12 cellular contexts compared by ENCODE assay signal in genomic region chr12:59651230-59651920, GRCh38. TPM values are rescaled to one million over a fixed set of nuclear protein-coding genes. Genes with fewer than 3 reads are reported as not detected.
DNase-seq lines count a peak whose midpoint lies in the region; ATAC-seq, FAIRE-seq and TF ChIP-seq lines count a peak whose summit lies in the region.
"Had no signal": no experiment of that assay in that cellular context is flagged by ENCODE, and none has a peak within 500 bp of the region (broad histone marks: within the 10 kb centered on the region; RNA-seq: fewer than 3 reads in every experiment).

No MANE protein-coding gene starts in this region.

- H3K4me1 Mint-ChIP-seq in nephron progenitor cell (no peaks in the 10 kb centered on the region), osteocyte (ENCODE audit: unreplicated experiment) (peaks cover 9% of the 10 kb centered on the region)

- no peak; a peak in 1 of 6 replicates for ATAC-seq in A549
- ATAC-seq: effector memory CD8-positive, alpha-beta T cell; Panc1 had no signal

- H3K9me3 ChIP-seq in A549 (no peaks in the 10 kb centered on the region), MM.1S (replicated peaks; ENCODE audit: insufficient read depth, low read length) (no peaks in the 10 kb centered on the region)
- H3K9me3 ChIP-seq: uterus had no signal

- no peaks in the 10 kb centered on the region for H3K9me3 Mint-ChIP-seq in nephron progenitor cell
- no peaks in the 10 kb centered on the region for H3K9me3 Mint-ChIP-seq in osteocyte (ENCODE audit: unreplicated experiment)

- no peak overlapping the region for H3K9ac ChIP-seq in MM.1S (ENCODE audit: low read length)

- TF ChIP-seq CTCF in A549 (IDR thresholded peaks at IDR 0.05) (no peak), brain microvascular endothelial cell (IDR thresholded peaks at IDR 0.05; ENCODE audit: low read depth, low read length, missing control alignments) (no peak), nephron progenitor cell (IDR thresholded peaks at IDR 0.05) (no peak), MM.1S (IDR thresholded peaks at IDR 0.05; ENCODE audit: low read length) (no peak), osteocyte (IDR thresholded peaks at IDR 0.05) (no peak)

- peaks cover 18% of the 10 kb centered on the region for H3K4me1 ChIP-seq in A549
- H3K4me1 ChIP-seq in MM.1S (ENCODE audit: low read length), result no peaks in the 10 kb centered on the region
- H3K4me1 ChIP-seq: uterus had no signal

- TF ChIP-seq POLR2A in A549 (IDR thresholded peaks at IDR 0.05; ENCODE audit: low read length), result no peak

- H3F3A ChIP-seq in MM.1S (ENCODE audit: insufficient read depth, low read length), result no peaks in the 10 kb centered on the region

- H3K4me3 ChIP-seq in A549, result no peak overlapping the region
- H3K4me3 ChIP-seq in brain microvascular endothelial cell (ENCODE audit: low read depth, low read length), result no peak overlapping the region
- no peak overlapping the region for H3K4me3 ChIP-seq in MM.1S (ENCODE audit: low read length)
- H3K4me3 ChIP-seq: uterus had no signal

- no peak for TF ChIP-seq RAD21 in A549 (conservative IDR thresholded peaks at IDR 0.05 in 1 of 2, IDR thresholded peaks at IDR 0.05 in 1 of 2)

- POLR2A ChIA-PET in A549 (lab: Yijun Ruan, JAX), result no interaction called here

- DNase-seq in A549 (ENCODE audit: low read depth in 1 of 2, low spot score in 1 of 2) (peak in 1 of 2 experiments; percentile 14), HCEC 1CT (peak; percentile 63), brain microvascular endothelial cell (peak; percentile 32), kidney glomerular epithelial cell (lab: John Stamatoyannopoulos, UW) (peak; percentile 94), nephron progenitor cell (no peak), MM.1S (no peak), osteocyte (ENCODE audit: extremely low spot score, unreplicated experiment) (no peak), MV-4-11 (lab: John Stamatoyannopoulos, UW) (no peak)
- DNase-seq: activated CD4-positive, CD25-positive, alpha-beta regulatory T cell treated with anti-CD3 and anti-CD28 coated beads, Interleukin-2, amount 50 U/mL, for 72 hours; effector memory CD8-positive, alpha-beta T cell; uterus had no signal

- H3K27ac Mint-ChIP-seq in nephron progenitor cell (no peak overlapping the region), osteocyte (ENCODE audit: unreplicated experiment) (no peak overlapping the region)

- CTCF ChIA-PET in A549 (lab: Yijun Ruan, JAX), result no interaction called here

- H3K4me3 Mint-ChIP-seq in nephron progenitor cell (no peak overlapping the region), osteocyte (ENCODE audit: unreplicated experiment) (no peak overlapping the region)
- H3K4me3 Mint-ChIP-seq: effector memory CD8-positive, alpha-beta T cell had no signal

- H3K27ac ChIP-seq in A549 (0 out of 6 replicates have a peak overlapping the region, but pooled peaks of 1 of the 2 experiments have one; percentile 19), brain microvascular endothelial cell (peak overlapping the region; percentile 32), MM.1S (ENCODE audit: low read length) (no peak overlapping the region)
- H3K27ac ChIP-seq: uterus had no signal

- TF ChIP-seq EP300 in A549 (IDR thresholded peaks at IDR 0.05), result no peak

- 2% methylated on average over 1 of the region's 1 CpG for WGBS in A549 (ENCODE audit: missing lambda C conversion rate)

- in situ Hi-C loops in brain microvascular endothelial cell (cut with HindIII; ENCODE audit: low pct_ligation_motif_present, low sequenced_read_pairs), result no loop called here

- no peaks in the 10 kb centered on the region for H4K20me1 ChIP-seq in MM.1S (ENCODE audit: insufficient read depth, low read length)

- no peaks in the 10 kb centered on the region for H3K36me3 Mint-ChIP-seq in nephron progenitor cell (ENCODE audit: low read depth)
- peaks cover 8% of the 10 kb centered on the region for H3K36me3 Mint-ChIP-seq in osteocyte (ENCODE audit: unreplicated experiment)

- no peak overlapping the region for H2AFZ ChIP-seq in MM.1S (ENCODE audit: low read length)

- H3K27me3 ChIP-seq in brain microvascular endothelial cell (replicated peaks) (no peaks in the 10 kb centered on the region), MM.1S (replicated peaks; ENCODE audit: insufficient read depth, low read length) (no peaks in the 10 kb centered on the region)
- H3K27me3 ChIP-seq: uterus had no signal

- H3K4me2 ChIP-seq in A549 (peak overlapping the region; percentile 40), MM.1S (ENCODE audit: low read depth, low read length) (no peak overlapping the region)

- peak; percentile 32 for FAIRE-seq in A549 (lab: Jason Lieb, UNC)

- H3K79me2 ChIP-seq in MM.1S (ENCODE audit: low read length), result no peaks in the 10 kb centered on the region

- H3K36me3 ChIP-seq in brain microvascular endothelial cell (replicated peaks) (no peaks in the 10 kb centered on the region), MM.1S (replicated peaks; ENCODE audit: insufficient read depth, low read length) (no peaks in the 10 kb centered on the region)
- H3K36me3 ChIP-seq: uterus had no signal

- no peaks in the 10 kb centered on the region for H3K27me3 Mint-ChIP-seq in nephron progenitor cell (ENCODE audit: low read depth, poor library complexity)
- H3K27me3 Mint-ChIP-seq in osteocyte (ENCODE audit: unreplicated experiment), result no peaks in the 10 kb centered on the region
- H3K27me3 Mint-ChIP-seq: effector memory CD8-positive, alpha-beta T cell had no signal

- no peaks in the 10 kb centered on the region for H3K9me2 ChIP-seq in MM.1S (replicated peaks; ENCODE audit: insufficient read depth, low read length)

TF ChIP-seq in A549, 52 proteins besides CTCF, POLR2A, EP300 and RAD21:
- no peak for TF ChIP-seq RARB (CRISPR knock-in tag; IDR thresholded peaks at IDR 0.05)
- no peak for TF ChIP-seq RCOR1 (IDR thresholded peaks at IDR 0.05; ENCODE audit: low read depth, low read length)

RNA-seq across cellular contexts. Expression of gene SLC16A7, which starts 55.5 kb away (rescaled TPM):
- polyA plus RNA-seq in A549 (2011; rRNA removed) (0.23 and 0.54 TPM in 2 replicates), A549 (2017; fragmentation: RNase III; extraction: RNeasy Plus Mini Kit Qiagen cat#74134 plus additional on column Dnase treatment) (0.14 to 0.45 TPM (median 0.17 TPM) in 3 replicates)
- polyA plus RNA-seq in A549 (2012; cell fraction: cytosol; rRNA removed), result 0.03 and 0.04 TPM in 2 replicates
- 0.01 TPM in 2 replicates for polyA plus RNA-seq in A549 (2012; cell fraction: nucleus; rRNA removed)
- polyA minus RNA-seq in A549 (2011; rRNA and poly(A)+ RNA removed), result 0.68 and 1.5 TPM in 2 replicates
- 30.4 and 32.6 TPM in 2 replicates for total RNA-seq in osteocyte

Comparison
In these comparisons a context has a peak if more than half of its experiments do, and no peak if none do; other contexts are left out.
1. DNase-seq: peak in HCEC 1CT (single experiment), brain microvascular endothelial cell (single experiment) and kidney glomerular epithelial cell (single experiment); none in nephron progenitor cell (single experiment), MM.1S (single experiment), osteocyte (single experiment) and MV-4-11 (single experiment).